Comparison of ENCODE assay signal across 18 cellular contexts in the genomic region with DNA sequence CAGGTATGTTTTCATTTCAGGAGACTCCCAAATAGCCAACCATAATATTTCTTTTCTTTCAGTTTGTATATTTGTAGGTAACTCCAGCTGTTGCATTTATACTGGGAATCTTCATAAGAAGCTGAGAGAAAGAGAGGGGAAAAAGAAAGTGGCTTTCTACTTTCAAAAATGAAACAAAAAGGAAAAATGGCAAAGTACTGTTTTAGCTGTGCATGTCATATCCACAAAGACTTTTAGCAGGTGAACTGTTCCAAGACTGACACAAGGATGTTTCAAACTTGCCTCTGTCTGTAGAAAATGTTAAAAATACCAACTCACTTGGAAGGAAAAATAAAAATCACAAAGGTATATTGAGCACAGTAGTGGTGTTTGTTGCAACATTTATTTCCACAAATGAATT. TPM values are rescaled to one million over a fixed set of nuclear protein-coding genes. Genes with fewer than 3 reads are reported as not detected.
A peak's percentile ranks its signal among the peaks of the same experiment; 100 is the strongest.
DNase-seq lines count a peak whose midpoint lies in the region; ATAC-seq and TF ChIP-seq lines count a peak whose summit lies in the region.
"Had no signal": no experiment of that assay in that cellular context is flagged by ENCODE, and none has a peak within 500 bp of the region (broad histone marks: within the 10 kb centered on the region; RNA-seq: fewer than 3 reads in every experiment).

No MANE protein-coding gene starts in this region.

- H3K9me3 ChIP-seq in CD4-positive, alpha-beta T cell (ENCODE audit: control insufficient read depth, low read length) = no peaks in the 10 kb centered on the region
- H3K9me3 ChIP-seq in DND-41 (ENCODE audit: insufficient read depth, low read length, severe bottlenecking) (no peaks in the 10 kb centered on the region), T-helper 17 cell (ENCODE audit: control insufficient read depth, low read length, poor library complexity, severe bottlenecking) (no peaks in the 10 kb centered on the region), endocrine pancreas (ENCODE audit: control insufficient read depth, low read length) (no peaks in the 10 kb centered on the region)
- H3K9me3 ChIP-seq: esophagus squamous epithelium, lower lobe of right lung, Peyer's patch, tibial nerve had no signal

- CTCF ChIA-PET in CD4-positive, alpha-beta T cell (lab: Charles Lee) = no interaction called here

- intact Hi-C loops in CD4-positive, alpha-beta T cell (cut with DNase I, micrococcal nuclease) = no loop called here

- no peak overlapping the region for H3K4me3 ChIP-seq in DND-41 (ENCODE audit: low read depth in 1 of 2, low read length in 2 of 2)
- peak overlapping the region; percentile 34 for H3K4me3 ChIP-seq in endocrine pancreas (ENCODE audit: control insufficient read depth, insufficient read depth, low read length)
- H3K4me3 ChIP-seq: cardiac muscle cell, esophagus squamous epithelium, lower lobe of right lung, Peyer's patch, SK-N-MC, tibial nerve had no signal

- H3K4me1 Mint-ChIP-seq in CD4-positive, alpha-beta T cell (ENCODE audit: low read depth) = peaks cover 41% of the 10 kb centered on the region
- peaks cover 20% of the 10 kb centered on the region for H3K4me1 Mint-ChIP-seq in T-helper 17 cell

- H3K36me3 ChIP-seq in DND-41 (ENCODE audit: insufficient read depth, low read length) (no peaks in the 10 kb centered on the region), endocrine pancreas (ENCODE audit: control insufficient read depth, insufficient read depth, low read length) (no peaks in the 10 kb centered on the region)
- H3K36me3 ChIP-seq: cardiac muscle cell, esophagus squamous epithelium, tibial nerve had no signal

- POLR2A ChIA-PET in CD4-positive, alpha-beta T cell (lab: Charles Lee) = interaction anchor here (1.2 to 3.2 kb wide), 6 partner anchors 11 to 158 kb away, joined by 3 to 18 read pairs (median 4); a partner anchor contains a TSS

- H3K27ac Mint-ChIP-seq in CD4-positive, alpha-beta T cell = peak overlapping the region; percentile 50
- peak overlapping the region; percentile 67 for H3K27ac Mint-ChIP-seq in T-helper 17 cell

- no peak for ATAC-seq in CD4-positive, alpha-beta T cell (ENCODE audit: poor library complexity)
- ATAC-seq in DND-41 (ENCODE audit: insufficient read depth, low read depth) = 0 out of 3 replicates have a peak, but pooled peaks have one; percentile 35
- ATAC-seq in T-helper 17 cell = no peak
- ATAC-seq in HG03135 (IDR thresholded peaks at IDR 0.05; ENCODE audit: unreplicated experiment) = no peak
- no peak for ATAC-seq in HG02870 (IDR thresholded peaks at IDR 0.05; ENCODE audit: unreplicated experiment)
- ATAC-seq: lower lobe of right lung had no signal

- no peak for DNase-seq in CD4-positive, alpha-beta T cell
- no peak for DNase-seq in DND-41
- DNase-seq in T-helper 17 cell = no peak
- DNase-seq in GDM1 (lab: John Stamatoyannopoulos, UW) = no peak
- DNase-seq: esophagus squamous epithelium, H7, KG1, lower lobe of right lung, NCI-H1105, NCI-H748 treated with DMSO at 0.1 percent for 48 hours, Peyer's patch, small intestine had no signal

- H3K9ac ChIP-seq in DND-41 (ENCODE audit: low read depth, low read length) = no peak overlapping the region
- no peak overlapping the region for H3K9ac ChIP-seq in endocrine pancreas (ENCODE audit: control insufficient read depth, insufficient read depth, low read length)

- peak overlapping the region; percentile 43 for H3K4me3 Mint-ChIP-seq in CD4-positive, alpha-beta T cell
- no peak overlapping the region for H3K4me3 Mint-ChIP-seq in T-helper 17 cell

- H3K4me2 ChIP-seq in DND-41 (ENCODE audit: insufficient read depth, low read length) = peak overlapping the region; percentile 16

- no peak for TF ChIP-seq CTCF in CD4-positive, alpha-beta T cell (IDR thresholded peaks at IDR 0.05)
- TF ChIP-seq CTCF in DND-41 (IDR thresholded peaks at IDR 0.05; ENCODE audit: borderline replicate concordance, extremely low read depth, low read length, poor library complexity, severe bottlenecking) = no peak

- H3K36me3 Mint-ChIP-seq in CD4-positive, alpha-beta T cell (ENCODE audit: low read depth) = peaks cover 9% of the 10 kb centered on the region
- peaks cover 3% of the 10 kb centered on the region for H3K36me3 Mint-ChIP-seq in T-helper 17 cell (ENCODE audit: low read depth)

- H3K9me3 Mint-ChIP-seq in CD4-positive, alpha-beta T cell = no peaks in the 10 kb centered on the region

- no peak overlapping the region for H3K27ac ChIP-seq in CD4-positive, alpha-beta T cell (ENCODE audit: low read depth, low read length)
- H3K27ac ChIP-seq in DND-41 (ENCODE audit: low read length) = peak overlapping the region; percentile 40; the same call in 1 of the 2 replicates
- H3K27ac ChIP-seq: cardiac muscle cell, esophagus squamous epithelium, lower lobe of right lung, Peyer's patch, SK-N-MC, tibial nerve had no signal

- H2AFZ ChIP-seq in DND-41 (ENCODE audit: low read depth, low read length) = 0 out of 2 replicates have a peak overlapping the region, but pooled peaks have one; percentile 25

- no peaks in the 10 kb centered on the region for H3K27me3 Mint-ChIP-seq in CD4-positive, alpha-beta T cell
- no peaks in the 10 kb centered on the region for H3K27me3 Mint-ChIP-seq in T-helper 17 cell

- H3K27me3 ChIP-seq in CD4-positive, alpha-beta T cell (ENCODE audit: control insufficient read depth, insufficient read depth, low read length) = no peaks in the 10 kb centered on the region
- H3K27me3 ChIP-seq in DND-41 (ENCODE audit: insufficient read depth, low read length, poor library complexity) (no peaks in the 10 kb centered on the region), endocrine pancreas (ENCODE audit: control insufficient read depth, insufficient read depth, low read length) (no peaks in the 10 kb centered on the region)
- H3K27me3 ChIP-seq: cardiac muscle cell, esophagus squamous epithelium, Peyer's patch, tibial nerve had no signal

- H3K79me2 ChIP-seq in DND-41 (ENCODE audit: insufficient read depth, low read length) = no peaks in the 10 kb centered on the region

- H4K20me1 ChIP-seq in DND-41 (ENCODE audit: insufficient read depth, low read length) = no peaks in the 10 kb centered on the region

- H3K4me1 ChIP-seq in DND-41 (ENCODE audit: insufficient read depth, low read length) (peaks cover 11% of the 10 kb centered on the region; the same call in 1 of the 2 replicates), endocrine pancreas (ENCODE audit: control insufficient read depth, insufficient read depth, low read length) (peaks cover 38% of the 10 kb centered on the region)

RNA-seq across cellular contexts. Expression of a gene that starts 41.9 kb away (rescaled TPM):
- total RNA-seq in CD4-positive, alpha-beta T cell = 100 to 1,000 TPM; 140 to 146 TPM
- 10 to 100 TPM; 82.2 to 89.8 TPM for total RNA-seq in T-helper 17 cell
